In the genomic region with DNA sequence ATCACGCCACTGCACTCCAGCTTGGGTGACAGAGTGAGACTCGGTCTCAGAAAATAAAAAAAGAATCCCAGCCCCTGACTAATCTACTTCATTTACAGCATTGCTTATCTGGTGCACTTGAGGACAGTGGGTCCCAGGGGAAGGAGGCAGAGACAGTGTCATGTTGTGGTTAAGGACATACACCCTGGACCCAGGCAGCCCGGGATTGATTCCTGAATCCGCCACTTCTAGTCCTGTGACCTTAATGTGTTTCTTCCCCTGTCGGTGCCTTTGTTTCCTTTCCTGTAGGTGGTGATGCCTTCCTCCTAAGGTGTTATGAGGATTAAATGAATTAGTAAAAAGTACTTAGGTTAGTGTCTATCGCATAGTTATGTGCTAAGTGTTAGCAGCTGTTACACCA, we compare ENCODE assay signal across 20 cellular contexts.
DNase-seq lines count a peak whose midpoint lies in the region; ATAC-seq and TF ChIP-seq lines count a peak whose summit lies in the region.
"Had no signal": no experiment of that assay in that cellular context is flagged by ENCODE, and none has a peak within 500 bp of the region (broad histone marks: within the 10 kb centered on the region; RNA-seq: fewer than 3 reads in every experiment).

No MANE protein-coding gene starts in this region.

- no peak overlapping the region for H3K4me3 ChIP-seq in BE2C (ENCODE audit: low read depth, low read length)
- no peak overlapping the region for H3K4me3 ChIP-seq in mesenchymal stem cell (ENCODE audit: insufficient read depth in 1 of 2, low read depth in 1 of 2, low read length in 2 of 2)
- H3K4me3 ChIP-seq: HAP-1, SK-N-MC had no signal

- no peaks in the 10 kb centered on the region for H3K36me3 ChIP-seq in BE2C
- no peaks in the 10 kb centered on the region for H3K36me3 ChIP-seq in mesenchymal stem cell (ENCODE audit: control insufficient read depth in 1 of 2, insufficient read depth in 2 of 2, low read depth in 1 of 2, low read length in 2 of 2)
- H3K36me3 ChIP-seq: HAP-1 had no signal

- H3K79me1 ChIP-seq in H9 (ENCODE audit: insufficient read depth, low read depth, low read length, poor library complexity, severe bottlenecking) (no peaks in the 10 kb centered on the region), mesenchymal stem cell (replicated peaks; ENCODE audit: low read length, poor library complexity, severe bottlenecking) (no peaks in the 10 kb centered on the region)

- H2BK12ac ChIP-seq in H9 (ENCODE audit: insufficient read length, low read depth, low read length) (no peak overlapping the region), mesenchymal stem cell (ENCODE audit: low read length in 2 of 2) (no peak overlapping the region)

- H3K23ac ChIP-seq in H9 (ENCODE audit: insufficient read length, low read depth, low read length): no peak overlapping the region
- no peak overlapping the region for H3K23ac ChIP-seq in mesenchymal stem cell (ENCODE audit: low read length in 2 of 2)

- TF ChIP-seq CTCF in BE2C (IDR thresholded peaks at IDR 0.05; ENCODE audit: low read depth, low read length): no peak
- TF ChIP-seq CTCF in H9 (conservative IDR thresholded peaks at IDR 0.05): no peak
- no peak for TF ChIP-seq CTCF in WTC11 (IDR thresholded peaks at IDR 0.05)

- H4K5ac ChIP-seq in H9 (ENCODE audit: insufficient read length, low read depth, low read length): no peak overlapping the region

- H3K4me2 ChIP-seq in H9 (ENCODE audit: insufficient read depth, insufficient read length, low read length): no peak overlapping the region
- H3K4me2 ChIP-seq in mesenchymal stem cell (ENCODE audit: low read length, poor library complexity, severe bottlenecking): no peak overlapping the region

- no peak overlapping the region for H2AFZ ChIP-seq in H9 (ENCODE audit: low read length)
- H2AFZ ChIP-seq in mesenchymal stem cell (ENCODE audit: low read depth, low read length): no peak overlapping the region

- no peak overlapping the region for H3K9ac ChIP-seq in H9 (ENCODE audit: extremely low read depth, insufficient read length, low read length)
- no peak overlapping the region for H3K9ac ChIP-seq in mesenchymal stem cell (ENCODE audit: low read length)

- no peaks in the 10 kb centered on the region for H3K27me3 Mint-ChIP-seq in H9 (ENCODE audit: low read depth)
- H3K27me3 Mint-ChIP-seq in WTC11 (ENCODE audit: low read depth): no peaks in the 10 kb centered on the region; the same call in 1 of the 2 replicates
- H3K27me3 Mint-ChIP-seq: IgD-negative memory B cell had no signal

- WGBS in H9 (ENCODE audit: extremely low coverage, insufficient read length, low lambda C conversion rate): no CpG with 5 or more reads among the region's 6 CpGs
- WGBS in mesenchymal stem cell: 78% methylated on average over 4 of the region's 6 CpGs

- H3K18ac ChIP-seq in H9 (ENCODE audit: insufficient read length, low read depth, low read length) (no peak overlapping the region), mesenchymal stem cell (ENCODE audit: low read depth in 1 of 2, low read length in 2 of 2) (no peak overlapping the region)

- H3K9me3 ChIP-seq in BE2C (no peaks in the 10 kb centered on the region), H9 (ENCODE audit: control insufficient read depth, low read depth, low read length) (no peaks in the 10 kb centered on the region), mesenchymal stem cell (ENCODE audit: control insufficient read depth, low read length) (no peaks in the 10 kb centered on the region)
- H3K9me3 ChIP-seq: HAP-1 had no signal

- H2BK15ac ChIP-seq in H9 (ENCODE audit: low read depth, low read length): no peak overlapping the region
- H2BK15ac ChIP-seq in mesenchymal stem cell (ENCODE audit: low read depth, poor library complexity, severe bottlenecking): no peak overlapping the region

- H3K4ac ChIP-seq in H9 (ENCODE audit: low read depth, low read length): no peak overlapping the region
- no peak overlapping the region for H3K4ac ChIP-seq in mesenchymal stem cell (ENCODE audit: low read depth in 1 of 2, low read length in 2 of 2)

- H3K79me2 ChIP-seq in H9 (ENCODE audit: insufficient read depth, low read length): no peaks in the 10 kb centered on the region

- ATAC-seq in WTC11 (no peak), GM19328 (IDR thresholded peaks at IDR 0.05; ENCODE audit: unreplicated experiment) (no peak)
- ATAC-seq: Right ventricle myocardium inferior had no signal

- H3K4me1 ChIP-seq in BE2C (no peaks in the 10 kb centered on the region), H9 (ENCODE audit: insufficient read depth, low read length) (peaks cover 16% of the 10 kb centered on the region; the same call in 1 of the 2 replicates), mesenchymal stem cell (ENCODE audit: control insufficient read depth, insufficient read depth, low read depth, low read length) (no peaks in the 10 kb centered on the region)

- H3K27me3 ChIP-seq in BE2C: no peaks in the 10 kb centered on the region
- no peaks in the 10 kb centered on the region for H3K27me3 ChIP-seq in H9 (ENCODE audit: insufficient read depth, low read length)
- H3K27me3 ChIP-seq in mesenchymal stem cell (ENCODE audit: control insufficient read depth in 1 of 2, insufficient read depth in 1 of 2, low read length in 2 of 2): peaks cover 10 to 26% of the 10 kb centered on the region in 2 experiments

- H3K23me2 ChIP-seq in H9 (ENCODE audit: insufficient read length, low read depth, low read length, poor library complexity, severe bottlenecking): no peaks in the 10 kb centered on the region

- POLR2A ChIA-PET in WTC11 (lab: Charles Lee): no interaction called here

- H3K14ac ChIP-seq in H9 (ENCODE audit: insufficient read depth, low read length) (no peak overlapping the region), mesenchymal stem cell (ENCODE audit: low read length in 2 of 2) (no peak overlapping the region)

- peak; percentile 22 for DNase-seq in BE2C
- no peak for DNase-seq in H9
- DNase-seq in WTC11 (ENCODE audit: low spot score): no peak
- DNase-seq in myocyte (ENCODE audit: low read depth): peak; percentile 71
- DNase-seq in effector CD4-positive, alpha-beta T cell: no peak
- no peak for DNase-seq in mesenchymal stem cell
- no peak for DNase-seq in GOT3 (lab: John Stamatoyannopoulos, UW)
- DNase-seq: C1 segment of cervical spinal cord; CD8-positive, alpha-beta memory T cell; DMS79; NCI-H1105; NCI-H2081; NCI-H2171 treated with DMSO at 0.1 percent for 48 hours; NCI-H446; NCI-H526 treated with DMSO at 0.1 percent for 48 hours had no signal

- H3K9me3 Mint-ChIP-seq in H9 (no peaks in the 10 kb centered on the region), WTC11 (no peaks in the 10 kb centered on the region)
- H3K9me3 Mint-ChIP-seq: CD8-positive, alpha-beta memory T cell; IgD-negative memory B cell had no signal

- peak overlapping the region in 2 of 3 experiments; percentile 35 to 67; a peak in 1 of 7 replicates for H3K27ac Mint-ChIP-seq in H9
- H3K27ac Mint-ChIP-seq in WTC11: 0 out of 2 replicates have a peak overlapping the region, but pooled peaks have one; percentile 63

- peaks cover 32% of the 10 kb centered on the region in 2 experiments for H3K4me1 Mint-ChIP-seq in H9
- H3K4me1 Mint-ChIP-seq in WTC11: peaks cover 39% of the 10 kb centered on the region

- no peak overlapping the region for H3K56ac ChIP-seq in H9 (ENCODE audit: insufficient read length, low read depth, low read length)

- no peaks in the 10 kb centered on the region for H4K20me1 ChIP-seq in H9 (ENCODE audit: control insufficient read depth, insufficient read depth, insufficient read length)

- H3K27ac ChIP-seq in H9 (ENCODE audit: insufficient read length, low read depth, low read length): no peak overlapping the region
- H3K27ac ChIP-seq in mesenchymal stem cell (ENCODE audit: low read length, poor library complexity, severe bottlenecking): no peak overlapping the region
- H3K27ac ChIP-seq: SK-N-MC had no signal

- no peak overlapping the region for H3T11ph ChIP-seq in H9 (ENCODE audit: low read length)

- H3K36me3 Mint-ChIP-seq in H9 (ENCODE audit: insufficient read depth in 1 of 3, low read depth in 3 of 3) (no peaks in the 10 kb centered on the region), WTC11 (no peaks in the 10 kb centered on the region)
- H3K36me3 Mint-ChIP-seq: CD8-positive, alpha-beta memory T cell; IgD-negative memory B cell had no signal

- CTCF ChIA-PET in WTC11 (lab: Charles Lee): interaction anchor here (2.2 to 4.0 kb wide), 3 partner anchors 22 to 42 kb away, joined by 7 to 19 read pairs (median 9); no protein-coding TSS in a partner anchor

- H2BK20ac ChIP-seq in H9 (ENCODE audit: low read depth, low read length, poor library complexity, severe bottlenecking): no peak overlapping the region

- no peak overlapping the region for H4K91ac ChIP-seq in H9 (ENCODE audit: insufficient read length, low read depth, low read length)
- no peak overlapping the region for H4K91ac ChIP-seq in mesenchymal stem cell (ENCODE audit: low read length)

- no peak overlapping the region for H4K8ac ChIP-seq in H9 (replicated peaks; ENCODE audit: insufficient read length, low read depth, low read length)
- no peak overlapping the region for H4K8ac ChIP-seq in mesenchymal stem cell (ENCODE audit: low read length)

- H2BK120ac ChIP-seq in H9 (ENCODE audit: low read depth, low read length, poor library complexity, severe bottlenecking) (no peak overlapping the region), mesenchymal stem cell (ENCODE audit: low read depth, low read length) (no peak overlapping the region)

- no peak overlapping the region for H2BK5ac ChIP-seq in H9 (ENCODE audit: insufficient read length, low read length)
- no peak overlapping the region for H2BK5ac ChIP-seq in mesenchymal stem cell (ENCODE audit: low read depth, low read length, poor library complexity, severe bottlenecking)

- H2AK5ac ChIP-seq in H9 (ENCODE audit: insufficient read length, low read length): no peak overlapping the region
- H2AK5ac ChIP-seq in mesenchymal stem cell (ENCODE audit: low read length, severe bottlenecking): no peak overlapping the region

- H3K4me3 Mint-ChIP-seq in H9 (no peak overlapping the region), WTC11 (no peak overlapping the region)
- H3K4me3 Mint-ChIP-seq: CD8-positive, alpha-beta memory T cell; IgD-negative memory B cell had no signal

TF ChIP-seq in WTC11, 78 proteins besides CTCF, POLR2A, EP300 and RAD21 (continues in another document):
- TF ChIP-seq TEAD1 (CRISPR knock-in tag; IDR thresholded peaks at IDR 0.05): no peak

Comparison
In these comparisons a context has a peak if more than half of its experiments do, and no peak if none do; other contexts are left out.
1. DNase-seq: peak in BE2C (single experiment) and myocyte (single experiment); none in H9 (single experiment), WTC11 (single experiment), effector CD4-positive, alpha-beta T cell (single experiment), mesenchymal stem cell (single experiment) and GOT3 (single experiment).